Comparison of ENCODE assay signal across 8 cellular contexts in genomic region chr22:30740511-30740910, GRCh38. TPM values are rescaled to one million over a fixed set of nuclear protein-coding genes. Genes with fewer than 3 reads are reported as not detected.
DNase-seq lines count a peak whose midpoint lies in the region; ATAC-seq and TF ChIP-seq lines count a peak whose summit lies in the region.
"Not testable (repeated sequence)": the region's sequence is repeated elsewhere in the genome, so short reads cannot be mapped to it uniquely, and the experiment has no call there.

No MANE protein-coding gene starts in this region.

- not testable (repeated sequence) for H3K36me3 Mint-ChIP-seq in CD4-positive, alpha-beta memory T cell; activated CD4-positive, alpha-beta T cell treated with anti-CD3 and anti-CD28 coated beads, Interleukin-2, amount 10 ng/mL, durations not matched to agents 24 days and 14 days (ENCODE audit: low read depth); activated T-cell treated with anti-CD3 and anti-CD28 coated beads, Interleukin-2, amount 50 U/mL, for 24 hours (ENCODE audit: low read depth); activated naive CD4-positive, alpha-beta T cell treated with anti-CD3 and anti-CD28 coated beads, Interleukin-2, amount 10 ng/mL, durations not matched to agents 7 days and 5 days; neural crest cell (ENCODE audit: low read depth)

- H3K9me3 Mint-ChIP-seq in CD4-positive, alpha-beta memory T cell; activated CD4-positive, alpha-beta T cell treated with anti-CD3 and anti-CD28 coated beads, Interleukin-2, amount 10 ng/mL, durations not matched to agents 24 days and 14 days; activated T-cell treated with anti-CD3 and anti-CD28 coated beads, Interleukin-2, amount 50 U/mL, for 24 hours; activated naive CD4-positive, alpha-beta T cell treated with anti-CD3 and anti-CD28 coated beads, Interleukin-2, amount 10 ng/mL, durations not matched to agents 7 days and 5 days; neural crest cell: not testable (repeated sequence)

- H3K4me3 Mint-ChIP-seq in CD4-positive, alpha-beta memory T cell: peak overlapping the region in 7 of 8 donors; percentile 29 to 71 (median 48)
- peak overlapping the region; percentile 20 for H3K4me3 Mint-ChIP-seq in activated CD4-positive, alpha-beta T cell treated with anti-CD3 and anti-CD28 coated beads, Interleukin-2, amount 10 ng/mL, durations not matched to agents 24 days and 14 days
- peak overlapping the region; percentile 42 for H3K4me3 Mint-ChIP-seq in activated T-cell treated with anti-CD3 and anti-CD28 coated beads, Interleukin-2, amount 50 U/mL, for 24 hours
- H3K4me3 Mint-ChIP-seq in activated naive CD4-positive, alpha-beta T cell treated with anti-CD3 and anti-CD28 coated beads, Interleukin-2, amount 10 ng/mL, durations not matched to agents 7 days and 5 days; neural crest cell: not testable (repeated sequence)

- H3K27ac ChIP-seq in CD4-positive, alpha-beta memory T cell (ENCODE audit: low read depth, low read length); MM.1S (ENCODE audit: low read length): not testable (repeated sequence)

- not testable (repeated sequence) for H3K9me3 ChIP-seq in CD4-positive, alpha-beta memory T cell (ENCODE audit: control insufficient read depth in 1 of 2, low read length in 2 of 2); MM.1S (replicated peaks; ENCODE audit: insufficient read depth, low read length)

- not testable (repeated sequence) for H3K4me2 ChIP-seq in MM.1S (ENCODE audit: low read depth, low read length)

- peaks cover 16% of the 10 kb centered on the region for H3K4me1 ChIP-seq in CD4-positive, alpha-beta memory T cell (ENCODE audit: insufficient read depth, low read length)
- H3K4me1 ChIP-seq in MM.1S (ENCODE audit: low read length): not testable (repeated sequence)

- H3K27me3 ChIP-seq in CD4-positive, alpha-beta memory T cell (ENCODE audit: insufficient read depth, low read length); MM.1S (replicated peaks; ENCODE audit: insufficient read depth, low read length): not testable (repeated sequence)

- H2AFZ ChIP-seq in MM.1S (ENCODE audit: low read length): not testable (repeated sequence)

- peaks cover 9 to 27% (median 13%) of the 10 kb centered on the region in 4 donors for H3K4me1 Mint-ChIP-seq in CD4-positive, alpha-beta memory T cell
- peaks cover 51% of the 10 kb centered on the region for H3K4me1 Mint-ChIP-seq in activated CD4-positive, alpha-beta T cell treated with anti-CD3 and anti-CD28 coated beads, Interleukin-2, amount 10 ng/mL, durations not matched to agents 24 days and 14 days
- peaks cover 55% of the 10 kb centered on the region for H3K4me1 Mint-ChIP-seq in activated T-cell treated with anti-CD3 and anti-CD28 coated beads, Interleukin-2, amount 50 U/mL, for 24 hours (ENCODE audit: low read depth)
- peaks cover 51% of the 10 kb centered on the region for H3K4me1 Mint-ChIP-seq in activated naive CD4-positive, alpha-beta T cell treated with anti-CD3 and anti-CD28 coated beads, Interleukin-2, amount 10 ng/mL, durations not matched to agents 7 days and 5 days
- not testable (repeated sequence) for H3K4me1 Mint-ChIP-seq in neural crest cell

- H3K27me3 Mint-ChIP-seq in CD4-positive, alpha-beta memory T cell; activated CD4-positive, alpha-beta T cell treated with anti-CD3 and anti-CD28 coated beads, Interleukin-2, amount 10 ng/mL, durations not matched to agents 24 days and 14 days; activated T-cell treated with anti-CD3 and anti-CD28 coated beads, Interleukin-2, amount 50 U/mL, for 24 hours; activated naive CD4-positive, alpha-beta T cell treated with anti-CD3 and anti-CD28 coated beads, Interleukin-2, amount 10 ng/mL, durations not matched to agents 7 days and 5 days; neural crest cell (ENCODE audit: low read depth): not testable (repeated sequence)

- H3K9me2 ChIP-seq in MM.1S (replicated peaks; ENCODE audit: insufficient read depth, low read length): not testable (repeated sequence)

- not testable (repeated sequence) for H4K20me1 ChIP-seq in MM.1S (ENCODE audit: insufficient read depth, low read length)

- CTCF ChIA-PET in CD4-positive, alpha-beta memory T cell (lab: Charles Lee; ENCODE audit: partially characterized antibody): not testable (repeated sequence)
- CTCF ChIA-PET in activated naive CD4-positive, alpha-beta T cell treated with anti-CD3 and anti-CD28 coated beads, Interleukin-2, amount 10 ng/mL, durations not matched to agents 7 days and 5 days (lab: Charles Lee): interaction anchor here (2.7 to 6.4 kb wide), 2 partner anchors 14 to 105 kb away, joined by 8 to 48 read pairs; partner anchors contain the start of gene SLC35E4

- POLR2A ChIA-PET in CD4-positive, alpha-beta memory T cell (lab: Charles Lee; ENCODE audit: partially characterized antibody): not testable (repeated sequence)

- H3K9ac ChIP-seq in MM.1S (ENCODE audit: low read length): not testable (repeated sequence)

- H3K27ac Mint-ChIP-seq in CD4-positive, alpha-beta memory T cell: peak overlapping the region in 2 of 7 donors; percentile 16 to 79
- peak overlapping the region; percentile 84 for H3K27ac Mint-ChIP-seq in activated CD4-positive, alpha-beta T cell treated with anti-CD3 and anti-CD28 coated beads, Interleukin-2, amount 10 ng/mL, durations not matched to agents 24 days and 14 days
- H3K27ac Mint-ChIP-seq in activated T-cell treated with anti-CD3 and anti-CD28 coated beads, Interleukin-2, amount 50 U/mL, for 24 hours: peak overlapping the region; percentile 96
- peak overlapping the region; percentile 80 for H3K27ac Mint-ChIP-seq in activated naive CD4-positive, alpha-beta T cell treated with anti-CD3 and anti-CD28 coated beads, Interleukin-2, amount 10 ng/mL, durations not matched to agents 7 days and 5 days
- peak overlapping the region; percentile 81 for H3K27ac Mint-ChIP-seq in neural crest cell (ENCODE audit: unreplicated experiment)

- not testable (repeated sequence) for H3K4me3 ChIP-seq in CD4-positive, alpha-beta memory T cell (ENCODE audit: low read length in 2 of 2); MM.1S (ENCODE audit: low read length)

- intact Hi-C loops in CD4-positive, alpha-beta memory T cell (cut with micrococcal nuclease): not testable (repeated sequence)
- intact Hi-C loops in activated CD4-positive, alpha-beta T cell treated with anti-CD3 and anti-CD28 coated beads, Interleukin-2, amount 10 ng/mL, durations not matched to agents 24 days and 14 days (cut with micrococcal nuclease): loop anchor here (5.0 kb wide), 1 partner anchor 148 kb away; the partner anchor contains the start of gene PES1

- not testable (repeated sequence) for H3K36me3 ChIP-seq in CD4-positive, alpha-beta memory T cell (ENCODE audit: insufficient read depth, low read length); MM.1S (replicated peaks; ENCODE audit: insufficient read depth, low read length)

- not testable (repeated sequence) for DNase-seq in CD4-positive, alpha-beta memory T cell; activated T-cell treated with anti-CD3 and anti-CD28 coated beads, Interleukin-2, amount 50 U/mL, for 24 hours; activated naive CD4-positive, alpha-beta T cell treated with anti-CD3 and anti-CD28 coated beads, Interleukin-2, amount 10 ng/mL, durations not matched to agents 7 days and 5 days; neural crest cell (ENCODE audit: low read depth, low spot score)
- DNase-seq in MM.1S: peak; percentile 20
- peak; percentile 80 for DNase-seq in activated CD4-positive, alpha-beta T cell treated with anti-CD3 and anti-CD28 coated beads, Interleukin-2, amount 10 ng/mL, durations not matched to agents 24 days and 14 days
- DNase-seq in stimulated activated CD8-positive, alpha-beta memory T cell treated with anti-CD3 and anti-CD28 coated beads, Interleukin-4, amount 100 ng/mL, for 48 hours: peak; percentile 69

- H3F3A ChIP-seq in MM.1S (ENCODE audit: insufficient read depth, low read length): not testable (repeated sequence)

- ATAC-seq in GM19035 (IDR thresholded peaks at IDR 0.05; ENCODE audit: unreplicated experiment): peak; percentile 57

- TF ChIP-seq CTCF in MM.1S (IDR thresholded peaks at IDR 0.05; ENCODE audit: low read length); neural crest cell (conservative IDR thresholded peaks at IDR 0.05): not testable (repeated sequence)

- not testable (repeated sequence) for H3K79me2 ChIP-seq in MM.1S (ENCODE audit: low read length)

RNA-seq across cellular contexts. Expression of gene OSBP2, which starts 45.8 kb away (rescaled TPM):
- 1 to 10 TPM; 1.1 to 1.3 TPM for total RNA-seq in CD4-positive, alpha-beta memory T cell
- polyA plus RNA-seq in CD4-positive, alpha-beta memory T cell: under 1 TPM; 0.39 to 0.44 TPM
- 2.1 and 2.6 TPM in 2 replicates for total RNA-seq in activated CD4-positive, alpha-beta T cell treated with anti-CD3 and anti-CD28 coated beads, Interleukin-2, amount 10 ng/mL, durations not matched to agents 24 days and 14 days
- total RNA-seq in neural crest cell: 2.8 TPM in 2 replicates
